1 cellular context compared by ENCODE assay signal in genomic region chr5:61768692-61769281, GRCh38.
TF ChIP-seq lines count a peak whose summit lies in the region.

No MANE protein-coding gene starts in this region.

TF ChIP-seq in IMR-90, 13 proteins besides CTCF, POLR2A, EP300 and RAD21 (continued from another document):
- TF ChIP-seq ELK1 (IDR thresholded peaks at IDR 0.05; ENCODE audit: borderline replicate concordance, low read depth, low read length) (no peak), CHD1 (IDR thresholded peaks at IDR 0.05; ENCODE audit: low read depth, low read length) (no peak), SMC3 (IDR thresholded peaks at IDR 0.05; ENCODE audit: low read depth, low read length) (no peak), USF2 (IDR thresholded peaks at IDR 0.05; ENCODE audit: low read depth, low read length) (no peak), NFE2L2 (IDR thresholded peaks at IDR 0.05; ENCODE audit: low read depth, low read length) (no peak), MAFK (IDR thresholded peaks at IDR 0.05; ENCODE audit: low read depth, low read length) (no peak), FOS (IDR thresholded peaks at IDR 0.05; ENCODE audit: low read depth, low read length) (no peak), MAZ (IDR thresholded peaks at IDR 0.05; ENCODE audit: borderline replicate concordance, low read depth, low read length) (no peak)
TF ChIP-seq in IMR-90: peak in this region for 0.
